Comparison of ENCODE assay signal across 24 cellular contexts in the genomic region with DNA sequence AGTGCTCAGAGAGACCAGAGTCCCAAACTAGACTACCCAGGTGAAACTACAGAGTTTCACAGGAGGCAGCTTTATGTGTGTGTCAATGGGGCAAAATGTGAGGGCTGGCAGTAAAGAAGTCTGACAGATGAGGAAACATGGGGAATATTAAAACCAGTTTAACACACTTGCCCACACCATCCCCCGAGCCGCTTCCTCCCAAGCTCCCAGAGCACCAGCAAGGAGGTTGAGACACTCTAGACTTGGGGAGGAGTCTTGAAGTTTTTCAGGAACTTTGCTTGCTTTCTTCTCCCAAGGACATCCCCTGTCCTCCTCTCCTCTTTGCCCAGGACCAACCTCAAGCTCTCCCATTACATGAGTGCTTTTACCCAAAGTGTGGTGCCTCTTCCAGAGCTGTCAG.
DNase-seq lines count a peak whose midpoint lies in the region; ATAC-seq, FAIRE-seq and TF ChIP-seq lines count a peak whose summit lies in the region.
"Had no signal": no experiment of that assay in that cellular context is flagged by ENCODE, and none has a peak within 500 bp of the region (broad histone marks: within the 10 kb centered on the region; RNA-seq: fewer than 3 reads in every experiment).

No MANE protein-coding gene starts in this region.

- BruUV-seq in PC-3 (replicated peaks; lab: Mats Ljungman, UMichigan): no TSS peak

- H3K27ac ChIP-seq in BLaER1 treated with 17β-estradiol and CSF1 and Interleukin-3, amounts not matched to agents 10 nM and 100 nM: no peak overlapping the region
- H3K27ac ChIP-seq in H1 (ENCODE audit: low read depth, low read length) (no peak overlapping the region), neural progenitor cell (no peak overlapping the region), PC-3 (ENCODE audit: low read length) (no peak overlapping the region)
- H3K27ac ChIP-seq: GM23248, SJSA1 had no signal

- H3K9me2 ChIP-seq in Loucy (replicated peaks; ENCODE audit: low read depth, low read length) (no peaks in the 10 kb centered on the region), PC-3 (replicated peaks; ENCODE audit: low read length) (no peaks in the 10 kb centered on the region)

- H3K9me3 Mint-ChIP-seq in neural progenitor cell: no peaks in the 10 kb centered on the region

- peaks cover 0 to 7% (median 5%) of the 10 kb centered on the region in 10 experiments; a peak in 7 of 20 replicates for H3K4me1 ChIP-seq in BLaER1 treated with 17β-estradiol and CSF1 and Interleukin-3, amounts not matched to agents 10 nM and 100 nM
- peaks cover 81% of the 10 kb centered on the region for H3K4me1 ChIP-seq in Loucy (ENCODE audit: insufficient read depth, low read length, poor library complexity, severe bottlenecking)
- H3K4me1 ChIP-seq in H1 (replicated peaks in 1 of 4; ENCODE audit: control insufficient read depth in 3 of 4, insufficient read depth in 4 of 4, low read length in 3 of 4): peaks cover 4 to 17% (median 13%) of the 10 kb centered on the region in 4 experiments
- H3K4me1 ChIP-seq in neural progenitor cell: peaks cover 69% of the 10 kb centered on the region
- H3K4me1 ChIP-seq in PC-3 (ENCODE audit: insufficient read depth, low read length): peaks cover 15% of the 10 kb centered on the region

- H4K5ac ChIP-seq in H1 (ENCODE audit: insufficient read length, low read depth, low read length): no peak overlapping the region

- peak overlapping the region in 9 of 11 experiments; percentile 2 to 35 (median 20); a peak in 9 of 22 replicates for H3K4me2 ChIP-seq in BLaER1 treated with 17β-estradiol and CSF1 and Interleukin-3, amounts not matched to agents 10 nM and 100 nM
- peak overlapping the region; percentile 73 for H3K4me2 ChIP-seq in Loucy (ENCODE audit: low read depth, low read length, poor library complexity, severe bottlenecking)
- H3K4me2 ChIP-seq in H1 (ENCODE audit: insufficient read depth in 1 of 2, low read depth in 2 of 2, low read length in 2 of 2): no peak overlapping the region; a peak in 1 of 4 replicates
- H3K4me2 ChIP-seq in neural progenitor cell: peak overlapping the region; percentile 23
- no peak overlapping the region for H3K4me2 ChIP-seq in PC-3 (ENCODE audit: low read length)

- H3K36me3 ChIP-seq in BLaER1 treated with 17β-estradiol and CSF1 and Interleukin-3, amounts not matched to agents 10 nM and 100 nM: no peaks in the 10 kb centered on the region; a peak in 1 of 22 replicates
- no peaks in the 10 kb centered on the region for H3K36me3 ChIP-seq in Loucy (ENCODE audit: insufficient read depth, low read length)
- H3K36me3 ChIP-seq in H1 (ENCODE audit: control insufficient read depth in 2 of 4, insufficient read depth in 4 of 4, low read length in 3 of 4): no peaks in the 10 kb centered on the region
- no peaks in the 10 kb centered on the region for H3K36me3 ChIP-seq in neural progenitor cell
- no peaks in the 10 kb centered on the region for H3K36me3 ChIP-seq in PC-3 (ENCODE audit: low read depth, low read length)
- H3K36me3 ChIP-seq: SJSA1 had no signal

- H3K36me3 Mint-ChIP-seq in neural progenitor cell: peaks cover 4% of the 10 kb centered on the region
- H3K36me3 Mint-ChIP-seq: CD14-positive monocyte had no signal

- FAIRE-seq in H1 (lab: Jason Lieb, UNC): no peak
- FAIRE-seq: D721Med, HTR-8/SVneo had no signal

- H3K79me2 ChIP-seq in Loucy (ENCODE audit: insufficient read depth, low read length) (no peaks in the 10 kb centered on the region; the same call in 1 of the 2 replicates), H1 (ENCODE audit: control insufficient read depth in 1 of 2, insufficient read depth in 2 of 2, low read length in 2 of 2) (no peaks in the 10 kb centered on the region), neural progenitor cell (ENCODE audit: low read depth) (no peaks in the 10 kb centered on the region), PC-3 (ENCODE audit: low read length) (no peaks in the 10 kb centered on the region)

- H2AFZ ChIP-seq in Loucy (ENCODE audit: low read length) (no peak overlapping the region), H1 (ENCODE audit: low read length) (no peak overlapping the region), neural progenitor cell (replicated peaks) (no peak overlapping the region), PC-3 (ENCODE audit: low read length) (no peak overlapping the region)
- H2AFZ ChIP-seq: GM23248 had no signal

- H3K79me1 ChIP-seq in H1 (ENCODE audit: low read depth, low read length): no peaks in the 10 kb centered on the region

- H3K4me3 Mint-ChIP-seq in neural progenitor cell: no peak overlapping the region
- H3K4me3 Mint-ChIP-seq: CD14-positive monocyte had no signal

- H2BK20ac ChIP-seq in H1 (ENCODE audit: low read length): no peak overlapping the region

- H3K18ac ChIP-seq in H1 (ENCODE audit: extremely low read depth, low read length): 0 out of 2 replicates have a peak overlapping the region, but pooled peaks have one; percentile 1

- H2BK12ac ChIP-seq in H1 (ENCODE audit: low read depth, low read length): peak overlapping the region; percentile 31; the same call in 1 of the 2 replicates

- H3K27me3 ChIP-seq in BLaER1 treated with 17β-estradiol and CSF1 and Interleukin-3, amounts not matched to agents 10 nM and 100 nM: no peaks in the 10 kb centered on the region
- H3K27me3 ChIP-seq in Loucy (ENCODE audit: insufficient read depth, low read length, poor library complexity, severe bottlenecking) (no peaks in the 10 kb centered on the region), H1 (replicated peaks in 1 of 4; ENCODE audit: control insufficient read depth in 3 of 4, extremely low read depth in 1 of 4, insufficient read depth in 3 of 4, low read length in 3 of 4) (no peaks in the 10 kb centered on the region), neural progenitor cell (no peaks in the 10 kb centered on the region), PC-3 (ENCODE audit: low read length) (no peaks in the 10 kb centered on the region)
- H3K27me3 ChIP-seq: SJSA1 had no signal

- no peak overlapping the region for H3K4me3 ChIP-seq in BLaER1 treated with 17β-estradiol and CSF1 and Interleukin-3, amounts not matched to agents 10 nM and 100 nM
- H3K4me3 ChIP-seq in Loucy (ENCODE audit: low read length, poor library complexity, severe bottlenecking): no peak overlapping the region
- no peak overlapping the region for H3K4me3 ChIP-seq in H1 (ENCODE audit: extremely low read depth in 1 of 4, insufficient read depth in 2 of 4, low read depth in 3 of 4, low read length in 4 of 4)
- H3K4me3 ChIP-seq in neural progenitor cell: no peak overlapping the region
- no peak overlapping the region for H3K4me3 ChIP-seq in PC-3 (ENCODE audit: low read length)
- H3K4me3 ChIP-seq: GM23248, SJSA1 had no signal

- H4K91ac ChIP-seq in H1 (replicated peaks; ENCODE audit: insufficient read length, low read length): no peak overlapping the region

- peaks cover 4% of the 10 kb centered on the region for H3K27me3 Mint-ChIP-seq in neural progenitor cell (ENCODE audit: insufficient read depth, low read depth)

- no peak for TF ChIP-seq RAD21 in H1 (IDR thresholded peaks at IDR 0.05 in 1 of 2, conservative IDR thresholded peaks at IDR 0.05 in 1 of 2; ENCODE audit: low read depth in 2 of 2, low read length in 2 of 2)

- CTCF ChIA-PET in H1 (lab: Charles Lee; ENCODE audit: partially characterized antibody) (interaction anchor here (0.6 to 1.5 kb wide), 4 partner anchors 9 to 90 kb away, joined by 3 read pairs; no protein-coding TSS in a partner anchor), PC-3 (lab: Charles Lee) (no interaction called here)

- H3F3A ChIP-seq in Loucy (ENCODE audit: low read depth) (peaks cover 34% of the 10 kb centered on the region), neural progenitor cell (ENCODE audit: low read depth) (peaks cover 39% of the 10 kb centered on the region), PC-3 (ENCODE audit: low read length, unreplicated experiment) (no peaks in the 10 kb centered on the region)

- TF ChIP-seq CTCF in Loucy (conservative IDR thresholded peaks at IDR 0.05; ENCODE audit: low read length) (no peak), H1 (IDR thresholded peaks at IDR 0.05; ENCODE audit: control extremely low read depth in 1 of 3, insufficient read depth in 1 of 3, low read depth in 1 of 3, low read length in 3 of 3) (no peak), neural progenitor cell (IDR thresholded peaks at IDR 0.05) (no peak), PC-3 (conservative IDR thresholded peaks at IDR 0.05; ENCODE audit: low read depth, low read length) (no peak)

- H2BK15ac ChIP-seq in H1 (ENCODE audit: low read length): no peak overlapping the region; the same call in 1 of the 2 replicates

- WGBS in H1 (ENCODE audit: extremely low coverage in 1 of 2, insufficient coverage in 1 of 2, insufficient read length in 1 of 2, insufficient replicate concordance in 2 of 2, low coverage in 1 of 2, low lambda C conversion rate in 2 of 2, missing lambda C conversion rate in 1 of 2), 2 experiments: 89% methylated on average over 2 of the region's 2 CpGs; no CpG with 5 or more reads in 1 of the 2 experiments

- H3K4ac ChIP-seq in H1 (replicated peaks; ENCODE audit: insufficient read length, low read depth, low read length): no peak overlapping the region

- H4K8ac ChIP-seq in H1 (ENCODE audit: extremely low read depth, insufficient read depth, low read length): no peak overlapping the region

- POLR2A ChIA-PET in H1 (lab: Charles Lee; ENCODE audit: partially characterized antibody): interaction anchor here (0.7 kb wide), 1 partner anchor 95 kb away, joined by 4 read pairs; the partner anchor contains the start of gene SPRY1
- POLR2A ChIA-PET in PC-3 (lab: Charles Lee; ENCODE audit: unreplicated experiment): no interaction called here

- intact Hi-C loops in PC-3 (cut with micrococcal nuclease): no loop called here

- TF ChIP-seq EP300 in H1 (IDR thresholded peaks at IDR 0.05; ENCODE audit: borderline replicate concordance in 1 of 2, low read depth in 2 of 2, low read length in 2 of 2): no peak

- H3K23ac ChIP-seq in H1 (ENCODE audit: insufficient read length): no peak overlapping the region

- H3K4me1 Mint-ChIP-seq in neural progenitor cell: peaks cover 47% of the 10 kb centered on the region

- no peak overlapping the region for H3K9ac ChIP-seq in BLaER1 treated with 17β-estradiol and CSF1 and Interleukin-3, amounts not matched to agents 10 nM and 100 nM
- H3K9ac ChIP-seq in Loucy (ENCODE audit: low read depth, low read length, poor library complexity, severe bottlenecking) (peak overlapping the region; percentile 72), H1 (replicated peaks in 1 of 4; ENCODE audit: extremely low read depth in 1 of 4, low read depth in 3 of 4, low read length in 3 of 4) (no peak overlapping the region), neural progenitor cell (no peak overlapping the region), PC-3 (ENCODE audit: low read length) (no peak overlapping the region)
- H3K9ac ChIP-seq: GM23248 had no signal

- H2BK120ac ChIP-seq in H1 (replicated peaks; ENCODE audit: low read depth, low read length): no peak overlapping the region

- H3K27ac Mint-ChIP-seq in neural progenitor cell: no peak overlapping the region

- H4K20me1 ChIP-seq in BLaER1 treated with 17β-estradiol and CSF1 and Interleukin-3, amounts not matched to agents 10 nM and 100 nM: no peaks in the 10 kb centered on the region
- H4K20me1 ChIP-seq in Loucy (ENCODE audit: insufficient read depth, low read length, poor library complexity, severe bottlenecking) (no peaks in the 10 kb centered on the region), H1 (replicated peaks in 1 of 2; ENCODE audit: control insufficient read depth in 1 of 2, insufficient read depth in 2 of 2, low read length in 2 of 2) (no peaks in the 10 kb centered on the region), neural progenitor cell (ENCODE audit: low read depth) (no peaks in the 10 kb centered on the region), PC-3 (ENCODE audit: low read length) (no peaks in the 10 kb centered on the region)

- no peak overlapping the region for H3K56ac ChIP-seq in H1 (replicated peaks; ENCODE audit: insufficient read length, low read depth, low read length)

- H2BK5ac ChIP-seq in H1 (ENCODE audit: low read depth, low read length): no peak overlapping the region

- no peaks in the 10 kb centered on the region for H3K23me2 ChIP-seq in H1 (ENCODE audit: low read depth, low read length)

- peaks cover 0 to 7% (median 0%) of the 10 kb centered on the region in 11 experiments; a peak in 1 of 22 replicates for H3K9me3 ChIP-seq in BLaER1 treated with 17β-estradiol and CSF1 and Interleukin-3, amounts not matched to agents 10 nM and 100 nM (replicated peaks in 1 of 11)
- no peaks in the 10 kb centered on the region for H3K9me3 ChIP-seq in Loucy (ENCODE audit: insufficient read depth, low read depth, low read length)
- no peaks in the 10 kb centered on the region for H3K9me3 ChIP-seq in H1 (ENCODE audit: insufficient read depth in 2 of 2, low read depth in 1 of 2, low read length in 1 of 2)
- no peaks in the 10 kb centered on the region for H3K9me3 ChIP-seq in neural progenitor cell (ENCODE audit: low read depth)
- H3K9me3 ChIP-seq in PC-3 (ENCODE audit: low read length): no peaks in the 10 kb centered on the region
- H3K9me3 ChIP-seq: SJSA1 had no signal

- no peak overlapping the region for H2AK5ac ChIP-seq in H1 (ENCODE audit: low read depth, low read length)

- no peak for ATAC-seq in PC-3
- ATAC-seq: HCT116, Right ventricle myocardium inferior had no signal

- DNase-seq in H1 (ENCODE audit: low read depth in 1 of 2, low spot score in 2 of 2) (no peak), neural progenitor cell (ENCODE audit: low spot score) (no peak), NCI-H446 (lab: John Stamatoyannopoulos, UW) (no peak), PC-3 (no peak), SKM-1 (lab: John Stamatoyannopoulos, UW; ENCODE audit: unreplicated experiment) (no peak), DMS 273 treated with DMSO at 0.1 percent for 48 hours (lab: John Stamatoyannopoulos, UW) (no peak)
- DNase-seq: AML-193, EL, GM23248, KG1, NCI-H1048, NCI-H1436, NCI-H1930, NCI-H2171, NCI-H345, NCI-H524 treated with DMSO at 0.1 percent for 48 hours had no signal

- no peak overlapping the region for H3K14ac ChIP-seq in H1 (ENCODE audit: insufficient read length)

- no peak for TF ChIP-seq POLR2A in H1 (IDR thresholded peaks at IDR 0.05; ENCODE audit: control extremely low read depth in 1 of 2, low read depth in 2 of 2, low read length in 2 of 2)

Comparison
In these comparisons a context has a peak if more than half of its experiments do, and no peak if none do; other contexts are left out.
1. H3K4me2 ChIP-seq: peak in BLaER1 treated with 17β-estradiol and CSF1 and Interleukin-3, amounts not matched to agents 10 nM and 100 nM (9 of 11), Loucy (single experiment) and neural progenitor cell (single experiment); none in H1 (0 of 2) and PC-3 (single experiment).